Comparison of ENCODE assay signal across 13 cellular contexts in the genomic region with DNA sequence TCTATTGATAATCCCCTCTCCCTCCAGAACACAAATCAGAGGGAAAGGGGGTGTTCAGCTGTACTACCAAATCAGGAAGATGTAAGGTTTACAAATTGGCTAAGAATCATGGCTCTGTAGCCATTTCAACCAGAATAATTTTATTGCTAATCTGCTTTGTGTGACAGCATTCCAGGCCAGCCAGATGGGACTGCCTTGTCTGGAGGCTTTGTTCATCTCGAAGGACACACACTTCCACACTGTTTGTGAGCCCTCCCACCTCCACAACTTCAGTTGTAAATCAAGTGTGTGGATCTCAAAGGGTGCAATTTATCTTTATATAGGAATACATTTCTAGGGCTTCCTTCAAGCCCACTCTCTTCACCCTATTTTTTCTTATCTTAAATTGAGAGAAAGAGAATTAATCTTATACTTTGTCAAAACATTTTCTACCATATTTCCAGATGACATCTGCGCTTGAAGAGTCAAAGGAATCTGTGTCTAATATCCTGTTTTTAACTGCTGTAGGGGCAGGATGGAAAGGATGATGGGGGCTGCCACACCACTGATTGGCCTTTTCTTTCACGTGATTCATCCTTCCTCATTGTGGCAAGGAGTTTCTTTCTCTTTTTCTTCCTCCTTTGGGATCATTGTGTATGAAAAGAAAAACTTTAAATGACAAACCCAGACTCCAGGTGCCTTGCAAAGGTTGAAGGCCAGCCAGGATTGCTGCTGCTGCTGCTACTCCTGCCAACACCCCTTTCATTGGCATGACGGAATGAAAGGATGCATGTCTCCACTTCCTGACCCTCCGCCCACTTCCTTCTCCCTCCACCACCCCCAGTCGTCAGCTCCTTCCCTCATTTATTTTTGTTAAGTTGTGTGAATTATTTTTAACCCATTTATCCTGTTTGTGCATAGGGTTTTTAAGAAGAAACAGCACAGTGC. TPM values are rescaled to one million over a fixed set of nuclear protein-coding genes. Genes with fewer than 3 reads are reported as not detected.
DNase-seq lines count a peak whose midpoint lies in the region; ATAC-seq and TF ChIP-seq lines count a peak whose summit lies in the region.
"Had no signal": no experiment of that assay in that cellular context is flagged by ENCODE, and none has a peak within 500 bp of the region (broad histone marks: within the 10 kb centered on the region; RNA-seq: fewer than 3 reads in every experiment).

No MANE protein-coding gene starts in this region.

- H3K36me3 ChIP-seq in CD8-positive, alpha-beta T cell (ENCODE audit: insufficient read depth, low read length): no peaks in the 10 kb centered on the region
- H3K36me3 ChIP-seq: adrenal gland had no signal

- POLR2A ChIA-PET in CD8-positive, alpha-beta T cell (lab: Charles Lee): no interaction called here

- no peaks in the 10 kb centered on the region for H3K4me1 ChIP-seq in CD8-positive, alpha-beta T cell (ENCODE audit: insufficient read depth, low read length)

- H3K9me3 Mint-ChIP-seq in CD8-positive, alpha-beta T cell: peaks cover 5% of the 10 kb centered on the region
- H3K9me3 Mint-ChIP-seq in brain (no peaks in the 10 kb centered on the region), mesothelial cell of epicardium (peaks cover 9% of the 10 kb centered on the region)

- H3K27me3 Mint-ChIP-seq in CD8-positive, alpha-beta T cell (ENCODE audit: low read depth): peaks cover 2% of the 10 kb centered on the region
- H3K27me3 Mint-ChIP-seq in brain (no peaks in the 10 kb centered on the region), mesothelial cell of epicardium (ENCODE audit: low read depth) (no peaks in the 10 kb centered on the region)

- no peak overlapping the region for H3K27ac Mint-ChIP-seq in CD8-positive, alpha-beta T cell
- H3K27ac Mint-ChIP-seq in brain: peak overlapping the region in 3 of 5 experiments; percentile 1 to 78 (median 34)
- peak overlapping the region; percentile 51 for H3K27ac Mint-ChIP-seq in mesothelial cell of epicardium

- DNase-seq in CD8-positive, alpha-beta T cell: no peak
- DNase-seq in Jurkat, Clone E6-1 (ENCODE audit: low read depth, low spot score): peak; percentile 20
- no peak for DNase-seq in mesothelial cell of epicardium (ENCODE audit: low spot score in 2 of 2, unreplicated experiment in 2 of 2)
- no peak for DNase-seq in DMS114 treated with DMSO at 0.1 percent for 48 hours (lab: John Stamatoyannopoulos, UW; ENCODE audit: unreplicated experiment)
- DNase-seq in hepatic stellate cell (ENCODE audit: low spot score): no peak
- DNase-seq in cortex of kidney (lab: John Stamatoyannopoulos, UW): no peak
- no peak for DNase-seq in NCI-H187 (lab: John Stamatoyannopoulos, UW)
- DNase-seq: adrenal gland, DMS79 treated with DMSO at 0.1 percent for 48 hours had no signal

- no peak overlapping the region for H3K4me3 ChIP-seq in CD8-positive, alpha-beta T cell (ENCODE audit: low read depth, low read length)
- H3K4me3 ChIP-seq in Jurkat, Clone E6-1 (ENCODE audit: low read length): no peak overlapping the region; the same call in 1 of the 2 replicates
- H3K4me3 ChIP-seq: adrenal gland had no signal

- peaks cover 12% of the 10 kb centered on the region for H3K4me1 Mint-ChIP-seq in CD8-positive, alpha-beta T cell (ENCODE audit: low read depth)
- H3K4me1 Mint-ChIP-seq in brain (peaks cover 19% of the 10 kb centered on the region), mesothelial cell of epicardium (peaks cover 13% of the 10 kb centered on the region)

- TF ChIP-seq CTCF in CD8-positive, alpha-beta T cell (IDR thresholded peaks at IDR 0.05): no peak
- TF ChIP-seq CTCF in brain (conservative IDR thresholded peaks at IDR 0.05) (no peak), mesothelial cell of epicardium (IDR thresholded peaks at IDR 0.05; ENCODE audit: unreplicated experiment) (no peak)

- H3K4me3 Mint-ChIP-seq in CD8-positive, alpha-beta T cell: peak overlapping the region; percentile 36
- H3K4me3 Mint-ChIP-seq in brain: peak overlapping the region in 1 of 5 experiments; percentile 47
- H3K4me3 Mint-ChIP-seq in mesothelial cell of epicardium: no peak overlapping the region

- no peak for ATAC-seq in CD8-positive, alpha-beta T cell

- H3K36me3 Mint-ChIP-seq in CD8-positive, alpha-beta T cell: peaks cover 35% of the 10 kb centered on the region
- H3K36me3 Mint-ChIP-seq in brain (peaks cover 44% of the 10 kb centered on the region), mesothelial cell of epicardium (peaks cover 44% of the 10 kb centered on the region)

- H3K9me3 ChIP-seq in CD8-positive, alpha-beta T cell (ENCODE audit: low read length): no peaks in the 10 kb centered on the region
- H3K9me3 ChIP-seq: adrenal gland had no signal

- H3K27ac ChIP-seq in CD8-positive, alpha-beta T cell (ENCODE audit: low read depth, low read length): no peak overlapping the region
- H3K27ac ChIP-seq: adrenal gland had no signal

- CTCF ChIA-PET in CD8-positive, alpha-beta T cell (lab: Charles Lee): interaction anchor here (0.6 kb wide), 1 partner anchor 40 kb away, joined by 3 read pairs; no protein-coding TSS in a partner anchor

- no peaks in the 10 kb centered on the region for H3K27me3 ChIP-seq in CD8-positive, alpha-beta T cell (ENCODE audit: insufficient read depth, low read length)
- H3K27me3 ChIP-seq: adrenal gland had no signal

- intact Hi-C loops in CD8-positive, alpha-beta T cell (cut with DNase I, micrococcal nuclease): no loop called here

RNA-seq across cellular contexts. Expression of a gene that starts 6.7 kb away (rescaled TPM):
- not detected for total RNA-seq in CD8-positive, alpha-beta T cell
- polyA plus RNA-seq in Jurkat, Clone E6-1 (2012; ENCODE audit: insufficient read depth, insufficient read length): not detected
- not detected for polyA plus RNA-seq in brain (ENCODE audit: insufficient read depth, low read depth, low replicate concordance)
- 0.34 to 0.72 TPM (median 0.38 TPM) in 3 replicates for total RNA-seq in mesothelial cell of epicardium
- total RNA-seq: glomerular endothelial cell; subcutaneous adipose tissue; T-helper 2 cell treated with Interferon-gamma antibody and Interleukin-4, amounts not matched to agents 100 ng/mL and 5 ng/mL, for 36 hours had no signal
